Comparison of ENCODE assay signal across 16 cellular contexts in the genomic region with DNA sequence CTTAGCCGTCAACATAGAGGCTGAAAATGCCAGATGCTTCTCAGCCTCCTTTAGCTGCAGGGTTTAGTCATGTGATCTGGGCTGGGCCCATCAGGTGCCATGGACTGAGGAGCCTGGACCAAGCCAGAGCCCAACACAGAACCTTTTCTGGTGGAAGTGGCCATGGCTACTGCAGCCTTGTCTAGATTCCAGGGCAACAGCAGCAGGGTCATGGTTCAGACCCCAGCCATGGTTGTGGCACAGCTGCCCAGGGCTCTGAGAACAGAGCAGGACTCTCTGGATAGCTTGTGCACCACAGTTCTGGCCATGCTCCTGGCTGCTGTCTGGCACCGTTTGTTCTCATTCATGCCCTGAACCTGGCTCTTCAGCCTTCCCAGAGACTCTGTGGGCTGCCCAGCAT. TPM values are rescaled to one million over a fixed set of nuclear protein-coding genes. Genes with fewer than 3 reads are reported as not detected.
DNase-seq lines count a peak whose midpoint lies in the region; ATAC-seq and TF ChIP-seq lines count a peak whose summit lies in the region.
"Had no signal": no experiment of that assay in that cellular context is flagged by ENCODE, and none has a peak within 500 bp of the region (broad histone marks: within the 10 kb centered on the region; RNA-seq: fewer than 3 reads in every experiment).

No MANE protein-coding gene starts in this region.

- H3K79me2 ChIP-seq in GM23338 (replicated peaks; ENCODE audit: insufficient read depth): no peaks in the 10 kb centered on the region

- POLR2A ChIA-PET in CD4-positive, alpha-beta T cell (lab: Charles Lee): no interaction called here

- H3K27me3 Mint-ChIP-seq in GM23338 (ENCODE audit: insufficient read depth, low read depth, poor library complexity): peaks cover 8% of the 10 kb centered on the region
- no peaks in the 10 kb centered on the region for H3K27me3 Mint-ChIP-seq in CD4-positive, alpha-beta T cell
- H3K27me3 Mint-ChIP-seq: CD4-positive, alpha-beta memory T cell had no signal

- DNase-seq in DMS 273 (lab: John Stamatoyannopoulos, UW; ENCODE audit: unreplicated experiment): peak; percentile 24
- DNase-seq in DMS 273 treated with DMSO at 0.1 percent for 48 hours (lab: John Stamatoyannopoulos, UW): no peak
- no peak for DNase-seq in GM23338 (ENCODE audit: low spot score)
- no peak for DNase-seq in RWPE2 (ENCODE audit: low spot score)
- no peak for DNase-seq in epithelial cell of prostate (ENCODE audit: low read depth, low spot score)
- no peak for DNase-seq in NCI-H2081 treated with DMSO at 0.1 percent for 48 hours (lab: John Stamatoyannopoulos, UW)
- no peak for DNase-seq in CD4-positive, alpha-beta T cell
- DNase-seq: AML-193; CD4-positive, alpha-beta memory T cell; GOT3; H9 had no signal

- no peaks in the 10 kb centered on the region for H4K20me1 ChIP-seq in GM23338 (replicated peaks; ENCODE audit: insufficient read depth)

- intact Hi-C loops in CD4-positive, alpha-beta T cell (cut with DNase I, micrococcal nuclease): no loop called here

- H3F3A ChIP-seq in GM23338 (replicated peaks; ENCODE audit: low read depth): no peaks in the 10 kb centered on the region

- H3K4me3 ChIP-seq in GM23338: no peak overlapping the region
- H3K4me3 ChIP-seq in RWPE2 (ENCODE audit: severe bottlenecking): no peak overlapping the region
- H3K4me3 ChIP-seq: A549 had no signal

- H3K9me3 Mint-ChIP-seq in GM23338: no peaks in the 10 kb centered on the region
- H3K9me3 Mint-ChIP-seq in CD4-positive, alpha-beta T cell: no peaks in the 10 kb centered on the region
- H3K9me3 Mint-ChIP-seq: CD4-positive, alpha-beta memory T cell; H9 had no signal

- no peaks in the 10 kb centered on the region for H3K9me2 ChIP-seq in GM23338 (ENCODE audit: insufficient read depth)

- H3K4me3 Mint-ChIP-seq in GM23338: no peak overlapping the region
- no peak overlapping the region for H3K4me3 Mint-ChIP-seq in CD4-positive, alpha-beta T cell
- H3K4me3 Mint-ChIP-seq: CD4-positive, alpha-beta memory T cell; H9 had no signal

- H3K4me1 Mint-ChIP-seq in GM23338: no peaks in the 10 kb centered on the region
- no peaks in the 10 kb centered on the region for H3K4me1 Mint-ChIP-seq in CD4-positive, alpha-beta T cell (ENCODE audit: low read depth)
- H3K4me1 Mint-ChIP-seq: CD4-positive, alpha-beta memory T cell had no signal

- H3K4me1 ChIP-seq in GM23338 (ENCODE audit: insufficient read depth) (no peaks in the 10 kb centered on the region), RWPE2 (ENCODE audit: insufficient read depth, poor library complexity, severe bottlenecking) (peaks cover 29% of the 10 kb centered on the region)
- H3K4me1 ChIP-seq: A549 had no signal

- TF ChIP-seq CTCF in GM23338 (conservative IDR thresholded peaks at IDR 0.05; ENCODE audit: low read depth in 2 of 2): no peak
- no peak for TF ChIP-seq CTCF in RWPE2 (IDR thresholded peaks at IDR 0.05; ENCODE audit: poor library complexity, severe bottlenecking)
- TF ChIP-seq CTCF in CD4-positive, alpha-beta T cell (IDR thresholded peaks at IDR 0.05): no peak

- H3K27ac Mint-ChIP-seq in GM23338: no peak overlapping the region
- no peak overlapping the region for H3K27ac Mint-ChIP-seq in CD4-positive, alpha-beta T cell
- H3K27ac Mint-ChIP-seq: H9 had no signal

- H3K36me3 ChIP-seq in GM23338 (ENCODE audit: insufficient read depth): no peaks in the 10 kb centered on the region
- no peaks in the 10 kb centered on the region for H3K36me3 ChIP-seq in RWPE2 (ENCODE audit: low read depth)

- H2AFZ ChIP-seq in GM23338: peak overlapping the region; percentile 59; the same call in 1 of the 2 replicates

- H3K36me3 Mint-ChIP-seq in GM23338 (ENCODE audit: low read depth): no peaks in the 10 kb centered on the region
- H3K36me3 Mint-ChIP-seq in CD4-positive, alpha-beta T cell (ENCODE audit: low read depth): no peaks in the 10 kb centered on the region

- H3K9me3 ChIP-seq in RWPE2 (ENCODE audit: severe bottlenecking): no peaks in the 10 kb centered on the region
- no peaks in the 10 kb centered on the region for H3K9me3 ChIP-seq in CD4-positive, alpha-beta T cell (ENCODE audit: control insufficient read depth, low read length)
- H3K9me3 ChIP-seq: A549 had no signal

- H3K27ac ChIP-seq in GM23338 (ENCODE audit: low read depth) (no peak overlapping the region), RWPE2 (ENCODE audit: poor library complexity, severe bottlenecking) (peak overlapping the region; percentile 87), epithelial cell of prostate (peak overlapping the region; percentile 93)
- H3K27ac ChIP-seq in CD4-positive, alpha-beta T cell (ENCODE audit: low read depth, low read length): no peak overlapping the region
- H3K27ac ChIP-seq: 22Rv1, A549, C4-2B had no signal

- CTCF ChIA-PET in CD4-positive, alpha-beta T cell (lab: Charles Lee): no interaction called here

- ATAC-seq in GM23338 (no peak), RWPE2 (ENCODE audit: low read depth) (no peak), GM18520 (IDR thresholded peaks at IDR 0.05; ENCODE audit: unreplicated experiment) (no peak)
- no peak for ATAC-seq in CD4-positive, alpha-beta T cell (ENCODE audit: poor library complexity)
- ATAC-seq: A549, HepG2 had no signal

- H3K27me3 ChIP-seq in GM23338 (ENCODE audit: insufficient read depth) (no peaks in the 10 kb centered on the region), RWPE2 (ENCODE audit: insufficient read depth, poor library complexity, severe bottlenecking) (no peaks in the 10 kb centered on the region)
- H3K27me3 ChIP-seq in CD4-positive, alpha-beta T cell (ENCODE audit: control insufficient read depth, insufficient read depth, low read length): no peaks in the 10 kb centered on the region

- no peak overlapping the region for H3K4me2 ChIP-seq in GM23338
- H3K4me2 ChIP-seq: A549 had no signal

TF ChIP-seq in GM23338, 12 proteins besides CTCF, POLR2A, EP300 and RAD21 (continues in another document):
- no peak for TF ChIP-seq JUNB (IDR thresholded peaks at IDR 0.05; ENCODE audit: unreplicated experiment)
- TF ChIP-seq EZH2 (IDR thresholded peaks at IDR 0.05; ENCODE audit: low read depth, unreplicated experiment): no peak
- TF ChIP-seq POLR2AphosphoS5 (IDR thresholded peaks at IDR 0.05; ENCODE audit: low read depth): no peak
- no peak for TF ChIP-seq NANOG (IDR thresholded peaks at IDR 0.05; ENCODE audit: borderline replicate concordance)
- no peak for TF ChIP-seq CREB1 (CRISPR knock-in tag; IDR thresholded peaks at IDR 0.05; ENCODE audit: low read depth)
- no peak for TF ChIP-seq EZH2phosphoT487 (IDR thresholded peaks at IDR 0.05; ENCODE audit: unreplicated experiment)

RNA-seq across cellular contexts. Expression of gene PTGR2, which starts 47.0 kb away (rescaled TPM):
- total RNA-seq in GM23338 (2014; rRNA removed; shearing (Covaris generic)): 9.5 and 20.0 TPM in 2 replicates
- 19.9 and 25.4 TPM in 2 replicates for polyA plus RNA-seq in GM23338 (2016; fragmentation: Nextera tagmentation; extraction: Ambion mirVana)
- 1 to 10 TPM in 1 of 2 experiments, under 1 TPM in 1; 0.70 to 1.1 TPM for total RNA-seq in CD4-positive, alpha-beta T cell

Comparison
In these comparisons a context has a peak if more than half of its experiments do, and no peak if none do; other contexts are left out.
1. H3K27ac ChIP-seq: peak in RWPE2 (single experiment) and epithelial cell of prostate (single experiment); none in GM23338 (single experiment) and CD4-positive, alpha-beta T cell (single experiment).